In the genomic region with DNA sequence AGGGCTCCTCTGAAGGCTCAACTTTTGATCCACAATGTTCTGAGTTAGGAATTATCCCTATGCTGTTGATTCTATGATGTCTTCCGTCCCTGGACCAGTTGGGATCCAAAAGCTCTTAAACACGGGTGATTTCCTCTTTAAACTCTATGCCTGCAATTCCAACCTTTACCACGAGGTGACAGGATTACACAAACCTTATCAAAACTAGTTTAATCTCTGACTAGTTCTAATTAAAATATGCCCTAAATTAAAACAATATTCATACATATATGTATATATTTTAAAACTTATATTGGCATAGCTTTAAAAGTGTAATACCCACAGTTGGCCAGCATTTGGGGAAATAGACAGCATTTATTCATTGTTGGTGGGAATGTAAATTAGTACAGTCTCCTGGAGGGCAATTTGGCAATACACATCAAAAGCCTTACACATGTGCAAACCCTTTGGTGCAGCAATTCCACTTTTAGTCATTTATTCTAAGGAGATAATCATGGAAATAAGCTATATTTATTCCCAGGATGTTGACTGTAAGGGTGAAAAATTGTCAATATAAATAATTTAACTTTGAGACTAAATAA, we compare ENCODE assay signal across 10 cellular contexts. TPM values are rescaled to one million over a fixed set of nuclear protein-coding genes. Genes with fewer than 3 reads are reported as not detected.
DNase-seq lines count a peak whose midpoint lies in the region; ATAC-seq and TF ChIP-seq lines count a peak whose summit lies in the region.
"Had no signal": no experiment of that assay in that cellular context is flagged by ENCODE, and none has a peak within 500 bp of the region (broad histone marks: within the 10 kb centered on the region; RNA-seq: fewer than 3 reads in every experiment).

No MANE protein-coding gene starts in this region.

- in situ Hi-C loops in SK-MEL-5 (cut with HindIII; ENCODE audit: low pct_unique_long_range_greater_than_20kb, low sequenced_read_pairs): no loop called here

- TF ChIP-seq POLR2A in gastroesophageal sphincter (IDR thresholded peaks at IDR 0.05) (no peak), upper lobe of left lung (IDR thresholded peaks at IDR 0.05) (no peak)

- H3K27me3 ChIP-seq in left ventricle myocardium inferior (ENCODE audit: low read depth) (peaks cover 33% of the 10 kb centered on the region), gastroesophageal sphincter (peaks cover 5% of the 10 kb centered on the region), upper lobe of left lung (no peaks in the 10 kb centered on the region)

- no peak overlapping the region for H3K27ac Mint-ChIP-seq in activated T-helper 17 cell treated with anti-CD3 and anti-CD28 coated beads, Interleukin-2, amount 50 U/mL, for 72 hours

- peaks cover 20% of the 10 kb centered on the region for H3K4me1 ChIP-seq in left ventricle myocardium inferior
- H3K4me1 ChIP-seq in gastroesophageal sphincter: peaks cover 0 to 10% (median 3%) of the 10 kb centered on the region in 3 donors
- peaks cover 0 to 11% (median 8%) of the 10 kb centered on the region in 4 donors for H3K4me1 ChIP-seq in upper lobe of left lung

- H3K4me3 ChIP-seq in left ventricle myocardium inferior (no peak overlapping the region), gastroesophageal sphincter (no peak overlapping the region), upper lobe of left lung (no peak overlapping the region)

- TF ChIP-seq CTCF in left ventricle myocardium inferior (IDR thresholded peaks at IDR 0.05; ENCODE audit: borderline replicate concordance): peak; percentile 52
- TF ChIP-seq CTCF in gastroesophageal sphincter (IDR thresholded peaks at IDR 0.05): peak in 3 of 4 experiments; percentile 38 to 45 (median 39)
- peak; percentile 28 to 48 (median 41) for TF ChIP-seq CTCF in upper lobe of left lung (IDR thresholded peaks at IDR 0.05)

- DNase-seq in left ventricle myocardium inferior (no peak), left cardiac atrium (no peak), SK-MEL-5 (ENCODE audit: low read depth, low spot score) (peak; percentile 27), upper lobe of left lung (no peak), superior temporal gyrus (ENCODE audit: extremely low spot score) (no peak), cerebellum (ENCODE audit: low spot score) (no peak)
- DNase-seq: stimulated activated CD4-positive, alpha-beta T cell treated with anti-CD3 and anti-CD28 coated beads, Interleukin-1b, Interleukin-23, amount 100 ng/mL, for 48 hours; T-helper 9 cell had no signal

- peaks cover 9% of the 10 kb centered on the region for H3K27me3 Mint-ChIP-seq in activated T-helper 17 cell treated with anti-CD3 and anti-CD28 coated beads, Interleukin-2, amount 50 U/mL, for 72 hours

- no peak for TF ChIP-seq EP300 in gastroesophageal sphincter (IDR thresholded peaks at IDR 0.05)
- TF ChIP-seq EP300 in upper lobe of left lung (IDR thresholded peaks at IDR 0.05): no peak

- H3K36me3 ChIP-seq in left ventricle myocardium inferior (no peaks in the 10 kb centered on the region), gastroesophageal sphincter (no peaks in the 10 kb centered on the region), upper lobe of left lung (no peaks in the 10 kb centered on the region)

- peaks cover 10% of the 10 kb centered on the region for H3K9me3 Mint-ChIP-seq in activated T-helper 17 cell treated with anti-CD3 and anti-CD28 coated beads, Interleukin-2, amount 50 U/mL, for 72 hours

- H3K4me1 Mint-ChIP-seq in activated T-helper 17 cell treated with anti-CD3 and anti-CD28 coated beads, Interleukin-2, amount 50 U/mL, for 72 hours: no peaks in the 10 kb centered on the region

- H3K9me3 ChIP-seq in left ventricle myocardium inferior (replicated peaks) (peaks cover 10% of the 10 kb centered on the region), gastroesophageal sphincter (peaks cover 0 to 8% (median 2%) of the 10 kb centered on the region in 3 donors), upper lobe of left lung (peaks cover 4 to 8% (median 6%) of the 10 kb centered on the region in 4 donors)

- WGBS in gastroesophageal sphincter (ENCODE audit: low coverage in 1 of 2), 2 donors: 52 to 64% methylated on average over 3 of the region's 3 CpGs
- 39 to 56% methylated on average over 3 of the region's 3 CpGs for WGBS in upper lobe of left lung, 2 donors

- ATAC-seq in left cardiac atrium (no peak), gastroesophageal sphincter (no peak), upper lobe of left lung (ENCODE audit: low FRiP score in 2 of 2) (no peak)
- no peak for ATAC-seq in activated T-helper 17 cell treated with anti-CD3 and anti-CD28 coated beads, Interleukin-2, amount 50 U/mL, for 72 hours (replicated peaks)

- H3K27ac ChIP-seq in left ventricle myocardium inferior (replicated peaks): peak overlapping the region; percentile 74
- no peak overlapping the region for H3K27ac ChIP-seq in gastroesophageal sphincter
- H3K27ac ChIP-seq in upper lobe of left lung: no peak overlapping the region

- H3K4me3 Mint-ChIP-seq in activated T-helper 17 cell treated with anti-CD3 and anti-CD28 coated beads, Interleukin-2, amount 50 U/mL, for 72 hours: no peak overlapping the region

- intact Hi-C loops in left ventricle myocardium inferior (cut with micrococcal nuclease): loop anchor here (10.0 kb wide), 1 partner anchor 271 kb away; no protein-coding TSS in a partner anchor
- intact Hi-C loops in left cardiac atrium (cut with DNase I): loop anchor here in 1 of 2 donors (10.0 kb wide), 1 partner anchor 171 kb away; no protein-coding TSS in a partner anchor

- H3K36me3 Mint-ChIP-seq in activated T-helper 17 cell treated with anti-CD3 and anti-CD28 coated beads, Interleukin-2, amount 50 U/mL, for 72 hours (ENCODE audit: low read depth): no peaks in the 10 kb centered on the region

RNA-seq across cellular contexts. Expression of gene PHYKPL, which starts 51.6 kb away (rescaled TPM):
- 34.0 TPM for total RNA-seq in left ventricle myocardium inferior
- total RNA-seq in left cardiac atrium: 10 to 100 TPM; 43.6 to 53.5 TPM
- total RNA-seq in SK-MEL-5 (2014; rRNA removed; shearing (Covaris generic)): 7.7 and 13.0 TPM in 2 replicates
- polyA plus RNA-seq in SK-MEL-5 (2015; cell fraction: cytosol; rRNA removed): 10.0 and 11.2 TPM in 2 replicates
- 108 and 124 TPM in 2 replicates for polyA plus RNA-seq in SK-MEL-5 (2015; cell fraction: nucleus; rRNA removed)
- 10 to 100 TPM; 37.3 to 51.2 (median 41.6) TPM for total RNA-seq in gastroesophageal sphincter
- 100 to 1,000 TPM in 2 of 6 donors, 10 to 100 TPM in 4; 61.0 to 237 (median 91.9) TPM for total RNA-seq in upper lobe of left lung
- 100 to 1,000 TPM in 1 of 2 donors, 10 to 100 TPM in 1; 91.9 to 112 TPM for total RNA-seq in activated T-helper 17 cell treated with anti-CD3 and anti-CD28 coated beads, Interleukin-2, amount 50 U/mL, for 72 hours
- 32.4 TPM for total RNA-seq in cerebellum
